Comparison of ENCODE assay signal across 18 cellular contexts in genomic region chr21:38645282-38645681, GRCh38.
DNase-seq lines count a peak whose midpoint lies in the region; ATAC-seq and TF ChIP-seq lines count a peak whose summit lies in the region.
"Had no signal": no experiment of that assay in that cellular context is flagged by ENCODE, and none has a peak within 500 bp of the region (broad histone marks: within the 10 kb centered on the region; RNA-seq: fewer than 3 reads in every experiment).

No MANE protein-coding gene starts in this region.

- ATAC-seq in IMR-90 (ENCODE audit: low read depth), result peak; percentile 66
- ATAC-seq in stimulated activated effector memory CD8-positive, alpha-beta T cell treated with anti-CD3 and anti-CD28 coated beads, Interleukin-12 subunit alpha, Interleukin-12 subunit beta, amount 100 ng/mL, for 72 hours, result no peak
- ATAC-seq: effector memory CD8-positive, alpha-beta T cell; stimulated activated memory B cell treated with anti-CD40 and anti-IgM and Interleukin-4, amounts not matched to agents 10 μg/mL and 1 μg/mL and 100 μg/mL, for 72 hours had no signal

- TF ChIP-seq CTCF in BJ (IDR thresholded peaks at IDR 0.05; ENCODE audit: insufficient read depth, low read depth, low read length), result no peak
- TF ChIP-seq CTCF in IMR-90 (conservative IDR thresholded peaks at IDR 0.05; ENCODE audit: low read depth, low read length), result no peak
- TF ChIP-seq CTCF in brain microvascular endothelial cell (IDR thresholded peaks at IDR 0.05; ENCODE audit: low read depth, low read length, missing control alignments), result no peak

- dilution Hi-C loops in IMR-90 (cut with HindIII; ENCODE audit: low sequenced_read_pairs, unreplicated experiment), result no loop called here

- no peak overlapping the region for H2AFZ ChIP-seq in IMR-90 (replicated peaks; ENCODE audit: low read length, poor library complexity)

- no peak overlapping the region for H2AK9ac ChIP-seq in IMR-90 (replicated peaks; ENCODE audit: low read depth, low read length, poor library complexity)

- no peaks in the 10 kb centered on the region for H3K9me1 ChIP-seq in IMR-90 (ENCODE audit: insufficient read depth, low read length)

- H3K56ac ChIP-seq in IMR-90 (ENCODE audit: extremely low read depth, insufficient read depth, low read length), result no peak overlapping the region

- H3K4me3 ChIP-seq in BJ (ENCODE audit: low read depth, low read length), result no peak overlapping the region
- no peak overlapping the region for H3K4me3 ChIP-seq in IMR-90 (ENCODE audit: insufficient read depth, low read depth, low read length)
- no peak overlapping the region for H3K4me3 ChIP-seq in brain microvascular endothelial cell (ENCODE audit: low read depth, low read length)

- no peak overlapping the region for H3K4me3 Mint-ChIP-seq in stimulated activated effector memory CD8-positive, alpha-beta T cell treated with anti-CD3 and anti-CD28 coated beads, Interleukin-12 subunit alpha, Interleukin-12 subunit beta, amount 100 ng/mL, for 72 hours
- H3K4me3 Mint-ChIP-seq: effector memory CD8-positive, alpha-beta T cell; stimulated activated memory B cell treated with anti-CD40 and anti-IgM and Interleukin-4, amounts not matched to agents 10 μg/mL and 1 μg/mL and 100 μg/mL, for 72 hours had no signal

- H3K36me3 Mint-ChIP-seq in stimulated activated effector memory CD8-positive, alpha-beta T cell treated with anti-CD3 and anti-CD28 coated beads, Interleukin-12 subunit alpha, Interleukin-12 subunit beta, amount 100 ng/mL, for 72 hours, result no peaks in the 10 kb centered on the region
- H3K36me3 Mint-ChIP-seq: stimulated activated memory B cell treated with anti-CD40 and anti-IgM and Interleukin-4, amounts not matched to agents 10 μg/mL and 1 μg/mL and 100 μg/mL, for 72 hours had no signal

- no peak for TF ChIP-seq RAD21 in IMR-90 (IDR thresholded peaks at IDR 0.05; ENCODE audit: low read length)

- DNase-seq in BJ (ENCODE audit: low read depth) (peak; percentile 48), IMR-90 (peak; percentile 82), brain microvascular endothelial cell (peak; percentile 94), kidney tubule cell (ENCODE audit: low spot score) (peak; percentile 60), cardiac septum (ENCODE audit: low spot score) (no peak), medulla oblongata (ENCODE audit: extremely low spot score) (no peak)
- DNase-seq in stimulated activated effector memory CD8-positive, alpha-beta T cell treated with anti-CD3 and anti-CD28 coated beads, Interleukin-12 subunit alpha, Interleukin-12 subunit beta, amount 100 ng/mL, for 72 hours (ENCODE audit: low spot score in 2 of 2), result no peak
- no peak for DNase-seq in stimulated activated CD4-positive, alpha-beta T cell treated with anti-CD3 and anti-CD28 coated beads, Interleukin-4, amount 100 ng/mL, for 4 hours
- DNase-seq: activated CD8-positive, alpha-beta memory T cell treated with anti-CD3 and anti-CD28 coated beads, Interleukin-2, amount 50 U/mL, for 48 hours; amygdala; effector memory CD8-positive, alpha-beta T cell; midbrain; NCI-H1694 treated with DMSO at 0.1 percent for 48 hours; NCI-H526; SHP77; WERI-Rb-1 had no signal

- no peak overlapping the region for H4K8ac ChIP-seq in IMR-90 (ENCODE audit: low read depth in 2 of 2, low read length in 2 of 2)

- no peak overlapping the region for H2AK5ac ChIP-seq in IMR-90 (ENCODE audit: low read depth, low read length)

- in situ Hi-C loops in IMR-90 (cut with MboI; ENCODE audit: low sequenced_read_pairs) (no loop called here), brain microvascular endothelial cell (cut with HindIII; ENCODE audit: low pct_ligation_motif_present, low sequenced_read_pairs) (no loop called here)

- peaks cover 6% of the 10 kb centered on the region for H3K9me3 ChIP-seq in IMR-90 (ENCODE audit: control insufficient read depth, insufficient read depth, low read length)

- intact Hi-C loops in IMR-90 (cut with micrococcal nuclease) (no loop called here), cardiac septum (cut with DNase I) (no loop called here)

- peaks cover 4% of the 10 kb centered on the region; the same call in 1 of the 2 replicates for H4K20me1 ChIP-seq in IMR-90 (ENCODE audit: insufficient read depth, low read length)

- no peak overlapping the region for H4K5ac ChIP-seq in IMR-90 (ENCODE audit: low read depth, low read length)

- no peaks in the 10 kb centered on the region for H3K9me3 Mint-ChIP-seq in stimulated activated effector memory CD8-positive, alpha-beta T cell treated with anti-CD3 and anti-CD28 coated beads, Interleukin-12 subunit alpha, Interleukin-12 subunit beta, amount 100 ng/mL, for 72 hours

- H2BK120ac ChIP-seq in IMR-90 (ENCODE audit: low read depth, low read length), result no peak overlapping the region

- H3K4me1 ChIP-seq in IMR-90 (ENCODE audit: control insufficient read depth, insufficient read depth, low read length), result no peaks in the 10 kb centered on the region

- no peak for TF ChIP-seq POLR2A in IMR-90 (IDR thresholded peaks at IDR 0.05; ENCODE audit: low read depth, low read length)

- no peak overlapping the region for H3K23ac ChIP-seq in IMR-90 (ENCODE audit: low read depth, low read length)

- H3K4me2 ChIP-seq in IMR-90 (ENCODE audit: low read depth, low read length), result no peak overlapping the region
- H3K4me2 ChIP-seq: KMS-11 had no signal

- no peak overlapping the region for H2BK20ac ChIP-seq in IMR-90 (ENCODE audit: low read depth, low read length)

- H3K27ac ChIP-seq in IMR-90 (ENCODE audit: insufficient read depth, low read length) (no peak overlapping the region), brain microvascular endothelial cell (peak overlapping the region; percentile 0)
- H3K27ac ChIP-seq: KMS-11, WERI-Rb-1 had no signal

- H3K4ac ChIP-seq in IMR-90 (ENCODE audit: low read depth, low read length), result no peak overlapping the region

- no peak overlapping the region for H3K9ac ChIP-seq in IMR-90 (ENCODE audit: low read depth, low read length)
- H3K9ac ChIP-seq: KMS-11 had no signal

- no peak overlapping the region for H3K18ac ChIP-seq in IMR-90 (ENCODE audit: low read depth, low read length)

- H3K4me1 Mint-ChIP-seq in stimulated activated effector memory CD8-positive, alpha-beta T cell treated with anti-CD3 and anti-CD28 coated beads, Interleukin-12 subunit alpha, Interleukin-12 subunit beta, amount 100 ng/mL, for 72 hours, result peaks cover 5% of the 10 kb centered on the region
- H3K4me1 Mint-ChIP-seq: stimulated activated memory B cell treated with anti-CD40 and anti-IgM and Interleukin-4, amounts not matched to agents 10 μg/mL and 1 μg/mL and 100 μg/mL, for 72 hours had no signal

- BruUV-seq in IMR-90 (replicated peaks; lab: Mats Ljungman, UMichigan), result no TSS peak

- H3K79me1 ChIP-seq in IMR-90 (ENCODE audit: low read depth in 1 of 2, low read length in 2 of 2), result no peaks in the 10 kb centered on the region

- no peak overlapping the region for H2BK15ac ChIP-seq in IMR-90 (ENCODE audit: low read depth, low read length)

- WGBS in IMR-90 (ENCODE audit: extremely low coverage in 2 of 2, insufficient read length in 1 of 2), 2 experiments, result no CpG with 5 or more reads among the region's 3 CpGs

- H3K36me3 ChIP-seq in BJ (ENCODE audit: control insufficient read depth, insufficient read depth, low read length), result no peaks in the 10 kb centered on the region
- H3K36me3 ChIP-seq in IMR-90 (ENCODE audit: control insufficient read depth, insufficient read depth, low read length), result no peaks in the 10 kb centered on the region
- H3K36me3 ChIP-seq in brain microvascular endothelial cell (replicated peaks), result no peaks in the 10 kb centered on the region
- H3K36me3 ChIP-seq: WERI-Rb-1 had no signal

- no peak overlapping the region for H2BK5ac ChIP-seq in IMR-90 (ENCODE audit: low read depth, low read length, poor library complexity, severe bottlenecking)

- CTCF ChIA-PET in BJ (lab: Yijun Ruan, JAX), result interaction anchor here (1.1 kb wide), 1 partner anchor 114 kb away, joined by 3 read pairs; no protein-coding TSS in a partner anchor
- CTCF ChIA-PET in IMR-90 (lab: Yijun Ruan, JAX), result no interaction called here

- no peak overlapping the region for H4K91ac ChIP-seq in IMR-90 (ENCODE audit: insufficient read depth, low read depth, low read length)

- POLR2A ChIA-PET in BJ (lab: Charles Lee), result no interaction called here
- POLR2A ChIA-PET in IMR-90 (lab: Charles Lee; ENCODE audit: unreplicated experiment), result no interaction called here

- H3K14ac ChIP-seq in IMR-90 (replicated peaks; ENCODE audit: low read depth, low read length), result no peak overlapping the region

- H3K27me3 ChIP-seq in BJ (ENCODE audit: control insufficient read depth, insufficient read depth, low read length), result peaks cover 33% of the 10 kb centered on the region
- H3K27me3 ChIP-seq in IMR-90 (ENCODE audit: control insufficient read depth, insufficient read depth, low read length), result peaks cover 64% of the 10 kb centered on the region
- peaks cover 53% of the 10 kb centered on the region for H3K27me3 ChIP-seq in brain microvascular endothelial cell (replicated peaks)

- no peak overlapping the region for H3K27ac Mint-ChIP-seq in stimulated activated effector memory CD8-positive, alpha-beta T cell treated with anti-CD3 and anti-CD28 coated beads, Interleukin-12 subunit alpha, Interleukin-12 subunit beta, amount 100 ng/mL, for 72 hours
- H3K27ac Mint-ChIP-seq: effector memory CD8-positive, alpha-beta T cell; stimulated activated memory B cell treated with anti-CD40 and anti-IgM and Interleukin-4, amounts not matched to agents 10 μg/mL and 1 μg/mL and 100 μg/mL, for 72 hours had no signal

TF ChIP-seq in IMR-90, 13 proteins besides CTCF, POLR2A, EP300 and RAD21 (continues in another document):
- TF ChIP-seq SMC3 (IDR thresholded peaks at IDR 0.05; ENCODE audit: low read depth, low read length) (no peak), CEBPB (IDR thresholded peaks at IDR 0.05; ENCODE audit: low read depth, low read length) (no peak), MAFK (IDR thresholded peaks at IDR 0.05; ENCODE audit: low read depth, low read length) (no peak), MXI1 (IDR thresholded peaks at IDR 0.05; ENCODE audit: borderline replicate concordance, low read depth, low read length) (no peak), FOS (IDR thresholded peaks at IDR 0.05; ENCODE audit: low read depth, low read length) (no peak), CHD1 (IDR thresholded peaks at IDR 0.05; ENCODE audit: low read depth, low read length) (no peak), ELK1 (IDR thresholded peaks at IDR 0.05; ENCODE audit: borderline replicate concordance, low read depth, low read length) (no peak), RCOR1 (IDR thresholded peaks at IDR 0.05; ENCODE audit: insufficient replicate concordance, low read length) (no peak)

Comparison
In these comparisons a context has a peak if more than half of its experiments do, and no peak if none do; other contexts are left out.
1. DNase-seq: peak in BJ (single experiment), IMR-90 (single experiment), brain microvascular endothelial cell (single experiment) and kidney tubule cell (single experiment); none in cardiac septum (single experiment), stimulated activated effector memory CD8-positive, alpha-beta T cell treated with anti-CD3 and anti-CD28 coated beads, Interleukin-12 subunit alpha, Interleukin-12 subunit beta, amount 100 ng/mL, for 72 hours (0 of 2), stimulated activated CD4-positive, alpha-beta T cell treated with anti-CD3 and anti-CD28 coated beads, Interleukin-4, amount 100 ng/mL, for 4 hours (0 of 2) and medulla oblongata (single experiment).